In genomic region chr9:26775405-26775804, GRCh38 we compare ENCODE assay signal across 10 cellular contexts.
"Had no signal": no experiment of that assay in that cellular context is flagged by ENCODE, and none has a peak within 500 bp of the region (broad histone marks: within the 10 kb centered on the region; RNA-seq: fewer than 3 reads in every experiment).

No MANE protein-coding gene starts in this region.

- DNase-seq: GM23248, GOT3, H7, HFFc6, KBM-7 had no signal

- H3K9ac ChIP-seq: GM23248, KMS-11 had no signal

- ATAC-seq: HCT116, HepG2 had no signal

- H3K9me3 ChIP-seq: HAP-1 had no signal

- H3K27ac ChIP-seq: GM23248, HL-60, KMS-11 had no signal

- H3K4me1 ChIP-seq: HAP-1 had no signal

- H3K36me3 ChIP-seq: HAP-1 had no signal

- FAIRE-seq: HepG2 had no signal

- H3K4me3 ChIP-seq: GM23248, HAP-1 had no signal
